In genomic region chr11:13104619-13105236, GRCh38 we compare ENCODE assay signal across 1 cellular context.
TF ChIP-seq lines count a peak whose summit lies in the region.

No MANE protein-coding gene starts in this region.

TF ChIP-seq in SK-N-SH, 30 proteins besides CTCF, POLR2A, EP300 and RAD21 (continued from another document):
- TF ChIP-seq YY1 (IDR thresholded peaks at IDR 0.05; ENCODE audit: low read depth) (no peak), ELF1 (IDR thresholded peaks at IDR 0.05) (no peak), MEF2A (IDR thresholded peaks at IDR 0.05; ENCODE audit: borderline replicate concordance, low read depth) (no peak), TAF1 (IDR thresholded peaks at IDR 0.05; ENCODE audit: borderline replicate concordance, low read depth, low read length) (no peak), NFIC (IDR thresholded peaks at IDR 0.05; ENCODE audit: borderline replicate concordance) (no peak), GABPA (IDR thresholded peaks at IDR 0.05; ENCODE audit: low read depth) (no peak), GATA2 (CRISPR knock-in tag; IDR thresholded peaks at IDR 0.05) (no peak), CHD2 (IDR thresholded peaks at IDR 0.05; ENCODE audit: low read length, partially characterized antibody) (no peak), USF1 (IDR thresholded peaks at IDR 0.05; ENCODE audit: borderline replicate concordance, low read depth) (no peak), MAX (IDR thresholded peaks at IDR 0.05; ENCODE audit: low read depth) (no peak), FOXM1 (IDR thresholded peaks at IDR 0.05; ENCODE audit: low read depth) (no peak), RXRA (IDR thresholded peaks at IDR 0.05; ENCODE audit: borderline replicate concordance, low read depth) (no peak), PBX3 (IDR thresholded peaks at IDR 0.05) (no peak), NRF1 (IDR thresholded peaks at IDR 0.05; ENCODE audit: low read depth, low read length) (no peak), SMC3 (IDR thresholded peaks at IDR 0.05; ENCODE audit: low read depth, low read length) (no peak)
